1 cellular context compared by ENCODE assay signal in the genomic region with DNA sequence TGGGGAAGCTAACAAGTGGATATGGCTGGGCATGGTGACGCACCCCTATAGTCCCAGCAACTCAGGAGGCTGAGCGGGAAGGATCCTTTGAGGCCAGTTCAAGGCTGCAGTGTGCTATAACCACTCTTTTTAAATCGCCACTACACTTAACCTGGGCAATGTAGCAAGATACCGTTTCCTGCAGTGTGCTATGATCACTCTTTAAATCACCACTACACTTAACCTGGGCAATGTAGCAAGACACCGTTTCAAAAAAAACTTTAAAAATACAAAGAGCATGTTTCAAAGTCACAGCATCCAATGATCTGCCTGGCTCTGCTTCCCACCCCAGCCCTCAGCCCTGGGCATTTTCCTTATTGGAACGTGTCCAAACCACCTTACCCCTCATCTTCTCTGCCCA.
TF ChIP-seq lines count a peak whose summit lies in the region.

No MANE protein-coding gene starts in this region.

TF ChIP-seq in HepG2, 621 proteins besides CTCF, POLR2A, EP300 and RAD21:
- TF ChIP-seq ZNF33B (CRISPR knock-in tag; IDR thresholded peaks at IDR 0.05): no peak
- TF ChIP-seq, protein P1, sequence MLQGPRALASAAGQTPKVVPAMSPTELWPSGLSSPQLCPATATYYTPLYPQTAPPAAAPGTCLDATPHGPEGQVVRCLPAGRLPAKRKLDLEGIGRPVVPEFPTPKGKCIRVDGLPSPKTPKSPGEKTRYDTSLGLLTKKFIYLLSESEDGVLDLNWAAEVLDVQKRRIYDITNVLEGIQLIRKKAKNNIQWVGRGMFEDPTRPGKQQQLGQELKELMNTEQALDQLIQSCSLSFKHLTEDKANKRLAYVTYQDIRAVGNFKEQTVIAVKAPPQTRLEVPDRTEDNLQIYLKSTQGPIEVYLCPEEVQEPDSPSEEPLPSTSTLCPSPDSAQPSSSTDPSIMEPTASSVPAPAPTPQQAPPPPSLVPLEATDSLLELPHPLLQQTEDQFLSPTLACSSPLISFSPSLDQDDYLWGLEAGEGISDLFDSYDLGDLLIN (CRISPR knock-in tag; IDR thresholded peaks at IDR 0.05; ENCODE audit: borderline replicate concordance): no peak
- TF ChIP-seq ATF7 (IDR thresholded peaks at IDR 0.05): no peak
- TF ChIP-seq ATF7 (CRISPR knock-in tag; IDR thresholded peaks at IDR 0.05): no peak
- no peak for TF ChIP-seq ZFP36L2 (CRISPR knock-in tag; IDR thresholded peaks at IDR 0.05)
- TF ChIP-seq ZNF879 (CRISPR knock-in tag; IDR thresholded peaks at IDR 0.05): no peak
- TF ChIP-seq, protein P2, sequence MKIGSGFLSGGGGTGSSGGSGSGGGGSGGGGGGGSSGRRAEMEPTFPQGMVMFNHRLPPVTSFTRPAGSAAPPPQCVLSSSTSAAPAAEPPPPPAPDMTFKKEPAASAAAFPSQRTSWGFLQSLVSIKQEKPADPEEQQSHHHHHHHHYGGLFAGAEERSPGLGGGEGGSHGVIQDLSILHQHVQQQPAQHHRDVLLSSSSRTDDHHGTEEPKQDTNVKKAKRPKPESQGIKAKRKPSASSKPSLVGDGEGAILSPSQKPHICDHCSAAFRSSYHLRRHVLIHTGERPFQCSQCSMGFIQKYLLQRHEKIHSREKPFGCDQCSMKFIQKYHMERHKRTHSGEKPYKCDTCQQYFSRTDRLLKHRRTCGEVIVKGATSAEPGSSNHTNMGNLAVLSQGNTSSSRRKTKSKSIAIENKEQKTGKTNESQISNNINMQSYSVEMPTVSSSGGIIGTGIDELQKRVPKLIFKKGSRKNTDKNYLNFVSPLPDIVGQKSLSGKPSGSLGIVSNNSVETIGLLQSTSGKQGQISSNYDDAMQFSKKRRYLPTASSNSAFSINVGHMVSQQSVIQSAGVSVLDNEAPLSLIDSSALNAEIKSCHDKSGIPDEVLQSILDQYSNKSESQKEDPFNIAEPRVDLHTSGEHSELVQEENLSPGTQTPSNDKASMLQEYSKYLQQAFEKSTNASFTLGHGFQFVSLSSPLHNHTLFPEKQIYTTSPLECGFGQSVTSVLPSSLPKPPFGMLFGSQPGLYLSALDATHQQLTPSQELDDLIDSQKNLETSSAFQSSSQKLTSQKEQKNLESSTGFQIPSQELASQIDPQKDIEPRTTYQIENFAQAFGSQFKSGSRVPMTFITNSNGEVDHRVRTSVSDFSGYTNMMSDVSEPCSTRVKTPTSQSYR (CRISPR knock-in tag; IDR thresholded peaks at IDR 0.05; ENCODE audit: borderline replicate concordance): no peak
- TF ChIP-seq ZNF121 (CRISPR knock-in tag; IDR thresholded peaks at IDR 0.05): peak; percentile 84
